Comparison of ENCODE assay signal across 1 cellular context in the genomic region with DNA sequence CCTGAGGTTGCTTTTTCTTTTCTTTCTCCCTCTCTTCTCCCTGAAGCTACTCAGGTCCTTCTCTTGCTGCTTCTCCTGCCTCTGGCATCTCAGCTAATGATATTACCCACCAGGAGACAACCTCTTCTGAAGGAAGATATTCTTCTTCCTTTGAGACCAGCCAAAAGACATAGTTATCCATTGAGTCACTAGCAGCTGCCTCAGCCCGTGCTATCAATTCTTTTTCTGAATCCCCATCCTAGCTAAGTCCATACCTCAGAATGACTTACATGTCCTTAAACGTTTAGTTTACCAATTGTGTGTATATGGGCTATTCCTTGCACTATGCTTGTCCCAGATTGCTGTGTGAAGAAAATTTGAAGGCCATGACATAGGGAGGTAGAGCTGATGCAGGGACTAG.
TF ChIP-seq lines count a peak whose summit lies in the region.

No MANE protein-coding gene starts in this region.

TF ChIP-seq in HepG2, 621 proteins besides CTCF, POLR2A, EP300 and RAD21 (continued from another document):
- TF ChIP-seq, protein P1, sequence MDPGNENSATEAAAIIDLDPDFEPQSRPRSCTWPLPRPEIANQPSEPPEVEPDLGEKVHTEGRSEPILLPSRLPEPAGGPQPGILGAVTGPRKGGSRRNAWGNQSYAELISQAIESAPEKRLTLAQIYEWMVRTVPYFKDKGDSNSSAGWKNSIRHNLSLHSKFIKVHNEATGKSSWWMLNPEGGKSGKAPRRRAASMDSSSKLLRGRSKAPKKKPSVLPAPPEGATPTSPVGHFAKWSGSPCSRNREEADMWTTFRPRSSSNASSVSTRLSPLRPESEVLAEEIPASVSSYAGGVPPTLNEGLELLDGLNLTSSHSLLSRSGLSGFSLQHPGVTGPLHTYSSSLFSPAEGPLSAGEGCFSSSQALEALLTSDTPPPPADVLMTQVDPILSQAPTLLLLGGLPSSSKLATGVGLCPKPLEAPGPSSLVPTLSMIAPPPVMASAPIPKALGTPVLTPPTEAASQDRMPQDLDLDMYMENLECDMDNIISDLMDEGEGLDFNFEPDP (CRISPR knock-in tag; conservative IDR thresholded peaks at IDR 0.05) = 0 out of 2 replicates have a peak, but pooled peaks have one; percentile 30
- no peak for TF ChIP-seq ZNF670 (CRISPR knock-in tag; IDR thresholded peaks at IDR 0.05; ENCODE audit: borderline replicate concordance)
- TF ChIP-seq ZNF44 (CRISPR knock-in tag; IDR thresholded peaks at IDR 0.05) = 0 out of 2 replicates have a peak, but pooled peaks have one; percentile 28
- no peak for TF ChIP-seq ADNP (CRISPR knock-in tag; IDR thresholded peaks at IDR 0.05)
- no peak for TF ChIP-seq ZNF652 (CRISPR knock-in tag; IDR thresholded peaks at IDR 0.05; ENCODE audit: borderline replicate concordance, low read depth)
- TF ChIP-seq KLF15 (CRISPR knock-in tag; IDR thresholded peaks at IDR 0.05; ENCODE audit: borderline replicate concordance) = no peak
- TF ChIP-seq JUND (CRISPR knock-in tag; IDR thresholded peaks at IDR 0.05) = no peak
- TF ChIP-seq GABPB1 (CRISPR knock-in tag; IDR thresholded peaks at IDR 0.05) = no peak
- no peak for TF ChIP-seq GZF1 (CRISPR knock-in tag; IDR thresholded peaks at IDR 0.05)
- no peak for TF ChIP-seq NFYC (CRISPR knock-in tag; IDR thresholded peaks at IDR 0.05)
- no peak for TF ChIP-seq ZMYM4 (CRISPR knock-in tag; IDR thresholded peaks at IDR 0.05)
- no peak for TF ChIP-seq ZNF780A (CRISPR knock-in tag; IDR thresholded peaks at IDR 0.05)
- TF ChIP-seq ZNF343 (CRISPR knock-in tag; IDR thresholded peaks at IDR 0.05) = no peak
- TF ChIP-seq PBX2 (CRISPR knock-in tag; IDR thresholded peaks at IDR 0.05) = no peak
